In the genomic region with DNA sequence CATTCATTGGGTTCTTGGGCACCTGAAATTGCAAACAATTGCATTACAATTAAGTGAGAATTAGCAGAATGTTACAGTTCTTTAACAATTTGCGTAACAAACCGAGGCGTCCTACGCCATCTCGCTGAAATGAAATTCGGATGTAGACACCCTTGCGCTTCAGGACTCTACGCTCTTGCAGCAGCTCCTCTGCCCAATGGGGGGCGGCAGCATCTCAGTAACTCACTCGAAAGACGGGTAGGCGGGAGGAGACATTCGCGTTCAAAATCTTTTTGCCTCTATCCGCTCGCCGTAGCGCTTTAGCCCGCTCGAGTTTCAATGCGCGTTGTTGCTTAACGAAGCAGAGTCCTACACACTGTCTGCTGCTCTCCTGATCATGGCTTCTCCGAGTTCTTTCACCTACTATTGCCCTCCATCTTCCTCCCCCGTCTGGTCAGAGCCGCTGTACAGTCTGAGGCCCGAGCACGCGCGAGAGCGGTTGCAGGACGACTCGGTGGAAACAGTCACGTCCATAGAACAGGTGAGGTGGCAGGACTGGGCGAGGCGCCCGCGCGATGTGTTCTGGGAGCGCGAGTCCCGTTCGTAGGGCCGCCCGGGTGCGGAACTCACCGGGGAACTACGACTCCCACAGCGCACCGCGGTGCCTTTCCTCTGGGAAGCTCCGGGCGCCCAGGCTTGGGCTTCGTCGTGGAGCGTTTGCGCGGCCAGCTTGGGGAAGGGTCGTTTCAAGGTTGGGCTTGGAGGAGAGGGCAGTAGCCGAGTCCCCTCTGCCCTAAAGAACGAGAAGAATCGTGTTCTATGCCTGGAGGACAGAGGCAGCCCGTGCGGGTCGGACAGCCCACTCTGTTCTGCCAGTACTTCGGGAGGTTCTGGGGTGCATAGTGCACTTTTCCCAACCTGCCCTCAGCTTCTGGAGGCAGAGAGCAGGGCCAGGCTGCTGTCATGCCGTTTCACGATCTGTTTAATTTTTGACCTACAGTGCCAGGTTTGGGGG, we compare ENCODE assay signal across 1 cellular context.
TF ChIP-seq lines count a peak whose summit lies in the region.

A gene with protein sequence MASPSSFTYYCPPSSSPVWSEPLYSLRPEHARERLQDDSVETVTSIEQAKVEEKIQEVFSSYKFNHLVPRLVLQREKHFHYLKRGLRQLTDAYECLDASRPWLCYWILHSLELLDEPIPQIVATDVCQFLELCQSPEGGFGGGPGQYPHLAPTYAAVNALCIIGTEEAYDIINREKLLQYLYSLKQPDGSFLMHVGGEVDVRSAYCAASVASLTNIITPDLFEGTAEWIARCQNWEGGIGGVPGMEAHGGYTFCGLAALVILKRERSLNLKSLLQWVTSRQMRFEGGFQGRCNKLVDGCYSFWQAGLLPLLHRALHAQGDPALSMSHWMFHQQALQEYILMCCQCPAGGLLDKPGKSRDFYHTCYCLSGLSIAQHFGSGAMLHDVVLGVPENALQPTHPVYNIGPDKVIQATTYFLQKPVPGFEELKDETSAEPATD (plus strand): TSS at position 318 of the 994 bp plus-strand sequence. CDS start 59 bp downstream, at position 377.

TF ChIP-seq in IMR-90, 13 proteins besides CTCF, POLR2A, EP300 and RAD21:
- TF ChIP-seq MAZ (IDR thresholded peaks at IDR 0.05; ENCODE audit: borderline replicate concordance, low read depth, low read length) (peak; percentile 71; the same call in 1 of the 2 replicates), BHLHE40 (IDR thresholded peaks at IDR 0.05; ENCODE audit: low read depth, low read length) (no peak; the same call in 1 of the 2 replicates), MAFK (IDR thresholded peaks at IDR 0.05; ENCODE audit: low read depth, low read length) (no peak), FOS (IDR thresholded peaks at IDR 0.05; ENCODE audit: low read depth, low read length) (peak; percentile 4; the same call in 1 of the 2 replicates), RCOR1 (IDR thresholded peaks at IDR 0.05; ENCODE audit: insufficient replicate concordance, low read length) (peak; percentile 21), MXI1 (IDR thresholded peaks at IDR 0.05; ENCODE audit: borderline replicate concordance, low read depth, low read length) (peak; percentile 70; the same call in 1 of the 2 replicates), SMC3 (IDR thresholded peaks at IDR 0.05; ENCODE audit: low read depth, low read length) (peak; percentile 62), CEBPB (IDR thresholded peaks at IDR 0.05; ENCODE audit: low read depth, low read length) (peak; percentile 79), RFX5 (IDR thresholded peaks at IDR 0.05; ENCODE audit: low read depth, low read length) (0 out of 2 replicates have a peak, but pooled peaks have one; percentile 26), CHD1 (IDR thresholded peaks at IDR 0.05; ENCODE audit: low read depth, low read length) (no peak), NFE2L2 (IDR thresholded peaks at IDR 0.05; ENCODE audit: low read depth, low read length) (no peak)
- TF ChIP-seq, protein P1, sequence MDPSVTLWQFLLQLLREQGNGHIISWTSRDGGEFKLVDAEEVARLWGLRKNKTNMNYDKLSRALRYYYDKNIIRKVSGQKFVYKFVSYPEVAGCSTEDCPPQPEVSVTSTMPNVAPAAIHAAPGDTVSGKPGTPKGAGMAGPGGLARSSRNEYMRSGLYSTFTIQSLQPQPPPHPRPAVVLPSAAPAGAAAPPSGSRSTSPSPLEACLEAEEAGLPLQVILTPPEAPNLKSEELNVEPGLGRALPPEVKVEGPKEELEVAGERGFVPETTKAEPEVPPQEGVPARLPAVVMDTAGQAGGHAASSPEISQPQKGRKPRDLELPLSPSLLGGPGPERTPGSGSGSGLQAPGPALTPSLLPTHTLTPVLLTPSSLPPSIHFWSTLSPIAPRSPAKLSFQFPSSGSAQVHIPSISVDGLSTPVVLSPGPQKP (IDR thresholded peaks at IDR 0.05; ENCODE audit: borderline replicate concordance, low read depth, low read length), result no peak
- TF ChIP-seq, protein P2, sequence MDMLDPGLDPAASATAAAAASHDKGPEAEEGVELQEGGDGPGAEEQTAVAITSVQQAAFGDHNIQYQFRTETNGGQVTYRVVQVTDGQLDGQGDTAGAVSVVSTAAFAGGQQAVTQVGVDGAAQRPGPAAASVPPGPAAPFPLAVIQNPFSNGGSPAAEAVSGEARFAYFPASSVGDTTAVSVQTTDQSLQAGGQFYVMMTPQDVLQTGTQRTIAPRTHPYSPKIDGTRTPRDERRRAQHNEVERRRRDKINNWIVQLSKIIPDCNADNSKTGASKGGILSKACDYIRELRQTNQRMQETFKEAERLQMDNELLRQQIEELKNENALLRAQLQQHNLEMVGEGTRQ (IDR thresholded peaks at IDR 0.05; ENCODE audit: low read depth, low read length), result no peak; the same call in 1 of the 2 replicates
